In genomic region chr2:129781749-129782617, GRCh38 we compare ENCODE assay signal across 24 cellular contexts.
"Had no signal": no experiment of that assay in that cellular context is flagged by ENCODE, and none has a peak within 500 bp of the region (broad histone marks: within the 10 kb centered on the region; RNA-seq: fewer than 3 reads in every experiment).

No MANE protein-coding gene starts in this region.

- H3K9me3 ChIP-seq: colonic mucosa, gastroesophageal sphincter, heart left ventricle, left lung, mucosa of descending colon, neutrophil, pancreas, spleen, thyroid gland had no signal

- H3K27ac ChIP-seq: brain microvascular endothelial cell, colonic mucosa, gastroesophageal sphincter, heart left ventricle, left lung, neutrophil, pancreas, spleen, thyroid gland had no signal

- DNase-seq: activated CD4-positive, alpha-beta T cell treated with anti-CD3 and anti-CD28 coated beads for 36 hours; activated CD8-positive, alpha-beta T cell treated with anti-CD3 and anti-CD28 coated beads for 36 hours; activated naive CD4-positive, alpha-beta T cell treated with anti-CD3 and anti-CD28 coated beads, Interleukin-2, amount 10 ng/mL, durations not matched to agents 7 days and 5 days; activated naive CD8-positive, alpha-beta T cell treated with anti-CD3 and anti-CD28 coated beads, Interleukin-2, amount 50 U/mL, for 24 hours; activated T-cell treated with anti-CD3 and anti-CD28 coated beads, Interleukin-2, amount 50 U/mL, for 1 hour; anterior cingulate cortex; brain microvascular endothelial cell; colonic mucosa; heart left ventricle; left lung; mammary epithelial cell; mucosa of descending colon; naive thymus-derived CD8-positive, alpha-beta T cell; pancreas; spleen; stimulated activated CD4-positive, alpha-beta T cell treated with anti-CD3 and anti-CD28 coated beads, Interleukin-4, amount 100 ng/mL, for 4 hours; stimulated activated naive B cell treated with anti-CD40 and anti-IgM and Interleukin-4, amounts not matched to agents 10 μg/mL and 1 μg/mL and 100 μg/mL, for 72 hours; T-helper 2 cell; thyroid gland had no signal

- H3K4me1 Mint-ChIP-seq: activated CD4-positive, alpha-beta T cell treated with anti-CD3 and anti-CD28 coated beads for 36 hours; activated naive CD4-positive, alpha-beta T cell treated with anti-CD3 and anti-CD28 coated beads, Interleukin-2, amount 10 ng/mL, durations not matched to agents 7 days and 5 days; activated naive CD8-positive, alpha-beta T cell treated with anti-CD3 and anti-CD28 coated beads, Interleukin-2, amount 50 U/mL, for 24 hours; central memory CD8-positive, alpha-beta T cell; stimulated activated naive B cell treated with anti-CD40 and anti-IgM and Interleukin-4, amounts not matched to agents 10 μg/mL and 1 μg/mL and 100 μg/mL, for 72 hours had no signal

- H3K27ac Mint-ChIP-seq: activated CD4-positive, alpha-beta T cell treated with anti-CD3 and anti-CD28 coated beads for 36 hours; activated CD8-positive, alpha-beta T cell treated with anti-CD3 and anti-CD28 coated beads for 36 hours; activated naive CD4-positive, alpha-beta T cell treated with anti-CD3 and anti-CD28 coated beads, Interleukin-2, amount 10 ng/mL, durations not matched to agents 7 days and 5 days; activated naive CD8-positive, alpha-beta T cell treated with anti-CD3 and anti-CD28 coated beads, Interleukin-2, amount 50 U/mL, for 24 hours; activated T-helper 2 cell treated with anti-CD3 and anti-CD28 coated beads, Interferon-gamma antibody, Interleukin-2, Interleukin-4, amounts not matched to agents 10 μg/mL and 5 μg/mL and 100 μg/mL, durations not matched to agents 14 hours and 24 hours and 36 hours; naive thymus-derived CD8-positive, alpha-beta T cell; stimulated activated naive B cell treated with anti-CD40 and anti-IgM and Interleukin-4, amounts not matched to agents 10 μg/mL and 1 μg/mL and 100 μg/mL, for 72 hours; WTC11 had no signal

- H3K36me3 Mint-ChIP-seq: activated naive CD4-positive, alpha-beta T cell treated with anti-CD3 and anti-CD28 coated beads, Interleukin-2, amount 10 ng/mL, durations not matched to agents 7 days and 5 days; naive thymus-derived CD8-positive, alpha-beta T cell; stimulated activated naive B cell treated with anti-CD40 and anti-IgM and Interleukin-4, amounts not matched to agents 10 μg/mL and 1 μg/mL and 100 μg/mL, for 72 hours; WTC11 had no signal

- H3K9me3 Mint-ChIP-seq: activated CD8-positive, alpha-beta T cell treated with anti-CD3 and anti-CD28 coated beads for 36 hours; activated naive CD4-positive, alpha-beta T cell treated with anti-CD3 and anti-CD28 coated beads, Interleukin-2, amount 10 ng/mL, durations not matched to agents 7 days and 5 days; activated naive CD8-positive, alpha-beta T cell treated with anti-CD3 and anti-CD28 coated beads, Interleukin-2, amount 50 U/mL, for 24 hours; activated T-helper 2 cell treated with anti-CD3 and anti-CD28 coated beads, Interferon-gamma antibody, Interleukin-2, Interleukin-4, amounts not matched to agents 10 μg/mL and 5 μg/mL and 100 μg/mL, durations not matched to agents 14 hours and 24 hours and 36 hours; central memory CD8-positive, alpha-beta T cell; naive thymus-derived CD8-positive, alpha-beta T cell; stimulated activated naive B cell treated with anti-CD40 and anti-IgM and Interleukin-4, amounts not matched to agents 10 μg/mL and 1 μg/mL and 100 μg/mL, for 72 hours; WTC11 had no signal

- H3K36me3 ChIP-seq: brain microvascular endothelial cell, colonic mucosa, gastroesophageal sphincter, heart left ventricle, left lung, neutrophil, pancreas, spleen, thyroid gland had no signal

- H3K4me3 ChIP-seq: colonic mucosa, gastroesophageal sphincter, heart left ventricle, left lung, mucosa of descending colon, pancreas, spleen, thyroid gland had no signal

- H3K27me3 ChIP-seq: brain microvascular endothelial cell, colonic mucosa, neutrophil, pancreas, thyroid gland had no signal

- H3K4me3 Mint-ChIP-seq: activated CD4-positive, alpha-beta T cell treated with anti-CD3 and anti-CD28 coated beads for 36 hours; activated CD8-positive, alpha-beta T cell treated with anti-CD3 and anti-CD28 coated beads for 36 hours; activated naive CD4-positive, alpha-beta T cell treated with anti-CD3 and anti-CD28 coated beads, Interleukin-2, amount 10 ng/mL, durations not matched to agents 7 days and 5 days; activated naive CD8-positive, alpha-beta T cell treated with anti-CD3 and anti-CD28 coated beads, Interleukin-2, amount 50 U/mL, for 24 hours; central memory CD8-positive, alpha-beta T cell; naive thymus-derived CD8-positive, alpha-beta T cell; stimulated activated naive B cell treated with anti-CD40 and anti-IgM and Interleukin-4, amounts not matched to agents 10 μg/mL and 1 μg/mL and 100 μg/mL, for 72 hours; WTC11 had no signal

- H3K4me1 ChIP-seq: colonic mucosa, gastroesophageal sphincter, heart left ventricle, left lung, pancreas, spleen, thyroid gland had no signal

- ATAC-seq: activated CD4-positive, alpha-beta T cell treated with anti-CD3 and anti-CD28 coated beads for 36 hours; activated CD8-positive, alpha-beta T cell treated with anti-CD3 and anti-CD28 coated beads for 36 hours; activated naive CD8-positive, alpha-beta T cell treated with anti-CD3 and anti-CD28 coated beads, Interleukin-2, amount 50 U/mL, for 24 hours; gastroesophageal sphincter; heart left ventricle; left lung; mucosa of descending colon; naive thymus-derived CD8-positive, alpha-beta T cell; pancreas; stimulated activated naive B cell treated with anti-CD40 and anti-IgM and Interleukin-4, amounts not matched to agents 10 μg/mL and 1 μg/mL and 100 μg/mL, for 72 hours; WTC11 had no signal
